Comparison of ENCODE assay signal across 12 cellular contexts in genomic region chr9:129058965-129059795, GRCh38. TPM values are rescaled to one million over a fixed set of nuclear protein-coding genes. Genes with fewer than 3 reads are reported as not detected.
A peak's percentile ranks its signal among the peaks of the same experiment; 100 is the strongest.
DNase-seq lines count a peak whose midpoint lies in the region; ATAC-seq, FAIRE-seq and TF ChIP-seq lines count a peak whose summit lies in the region.
"Had no signal": no experiment of that assay in that cellular context is flagged by ENCODE, and none has a peak within 500 bp of the region (broad histone marks: within the 10 kb centered on the region; RNA-seq: fewer than 3 reads in every experiment).

No MANE protein-coding gene starts in this region.

- no peak for ATAC-seq in GM12878
- no peak for ATAC-seq in GM18517 (IDR thresholded peaks at IDR 0.05; ENCODE audit: unreplicated experiment)

- no peaks in the 10 kb centered on the region for H4K20me1 ChIP-seq in GM12878 (ENCODE audit: control insufficient read depth, insufficient read depth)

- H2AFZ ChIP-seq in GM12878 (ENCODE audit: control insufficient read depth, low read depth, low read length) = no peak overlapping the region

- DNase-seq in HT-29 (ENCODE audit: low spot score) (peak; percentile 74), GM12878 (ENCODE audit: low read depth, low spot score) (no peak), renal cortical epithelial cell (ENCODE audit: low read depth) (peak; percentile 26)
- DNase-seq in activated naive CD4-positive, alpha-beta T cell treated with anti-CD3 and anti-CD28 coated beads, Interleukin-2, amount 50 U/mL, for 16 hours = no peak
- DNase-seq: activated naive CD4-positive, alpha-beta T cell treated with anti-CD3 and anti-CD28 coated beads, Interleukin-2, amount 10 ng/mL, durations not matched to agents 7 days and 5 days; natural killer cell; right cardiac atrium; T-helper 9 cell had no signal

- POLR2A ChIA-PET in GM12878 (lab: Charles Lee) = no interaction called here

- no TSS peak for BruUV-seq in GM12878 (replicated peaks; lab: Mats Ljungman, UMichigan)

- no peaks in the 10 kb centered on the region for H3K27me3 ChIP-seq in GM12878 (replicated peaks in 1 of 2; ENCODE audit: control insufficient read depth in 2 of 2, insufficient read depth in 2 of 2, low read length in 1 of 2)
- H3K27me3 ChIP-seq: suprapubic skin had no signal

- no peak for TF ChIP-seq POLR2A in GM12878 (IDR thresholded peaks at IDR 0.05; ENCODE audit: low read depth, low read length)

- CTCF ChIA-PET in GM12878 (lab: Yijun Ruan, JAX) = interaction anchor here (0.6 to 0.7 kb wide), 2 partner anchors 8 to 125 kb away, joined by 3 read pairs; no protein-coding TSS in a partner anchor

- no peaks in the 10 kb centered on the region for H3K9me3 ChIP-seq in GM12878 (replicated peaks; ENCODE audit: control insufficient read depth, insufficient read depth, low read length)
- H3K9me3 ChIP-seq: suprapubic skin had no signal

- no peaks in the 10 kb centered on the region for H3K4me1 ChIP-seq in GM12878 (ENCODE audit: control insufficient read depth, insufficient read depth, low read length)
- H3K4me1 ChIP-seq: suprapubic skin had no signal

- H3K27ac ChIP-seq in GM12878 (ENCODE audit: control insufficient read depth, insufficient read depth) = no peak overlapping the region
- H3K27ac ChIP-seq: suprapubic skin had no signal

- intact Hi-C loops in GM12878 (cut with micrococcal nuclease; ENCODE audit: unreplicated experiment) = no loop called here

- no peak for TF ChIP-seq RAD21 in GM12878 (IDR thresholded peaks at IDR 0.05; ENCODE audit: insufficient read depth, low read depth, low read length)

- 92% methylated on average over 21 of the region's 21 CpGs for WGBS in GM12878 (ENCODE audit: insufficient coverage, insufficient replicate concordance, low lambda C conversion rate, missing lambda C conversion rate)

- peaks cover 7 to 10% of the 10 kb centered on the region in 2 experiments; a peak in 3 of 4 replicates for H3K36me3 ChIP-seq in GM12878 (ENCODE audit: control insufficient read depth in 2 of 2, insufficient read depth in 2 of 2, low read length in 1 of 2)

- RAD21 ChIA-PET in GM12878 (lab: Charles Lee; ENCODE audit: unreplicated experiment) = no interaction called here

- no peak overlapping the region for H3K4me3 ChIP-seq in GM12878
- H3K4me3 ChIP-seq: suprapubic skin had no signal

- no peak overlapping the region for H3K4me2 ChIP-seq in GM12878 (ENCODE audit: control insufficient read depth, insufficient read depth)

- no peaks in the 10 kb centered on the region for H3K79me2 ChIP-seq in GM12878 (ENCODE audit: control insufficient read depth, insufficient read depth, low read length)

- FAIRE-seq in GM12878 (lab: Jason Lieb, UNC) = no peak
- FAIRE-seq: colon, keratinocyte had no signal

- no peak for TF ChIP-seq CTCF in GM12878 (IDR thresholded peaks at IDR 0.05 in 2 of 3, conservative IDR thresholded peaks at IDR 0.05 in 1 of 3; ENCODE audit: control insufficient read depth in 2 of 3, extremely low read depth in 1 of 3, insufficient read depth in 1 of 3, low read depth in 3 of 3, low read length in 3 of 3)

- no peak overlapping the region for H3K9ac ChIP-seq in GM12878 (ENCODE audit: control insufficient read depth, insufficient read depth, low read length)

- TF ChIP-seq EP300 in GM12878 (IDR thresholded peaks at IDR 0.05; ENCODE audit: borderline replicate concordance in 1 of 2, control insufficient read depth in 1 of 2, low read depth in 2 of 2, low read length in 2 of 2) = no peak

- SMC1A ChIA-PET in GM12878 (lab: Charles Lee; ENCODE audit: uncharacterized antibody, unreplicated experiment) = no interaction called here

- in situ Hi-C loops in GM12878 (cut with MboI) = no loop called here

RNA-seq across cellular contexts. Expression of gene DOLPP1, which starts 21.7 kb away (rescaled TPM):
- total RNA-seq in HT-29 (2014; rRNA removed; shearing (Covaris generic)) = 45.4 and 50.8 TPM in 2 replicates
- total RNA-seq in GM12878 (2013; cell fraction: nucleolus; rRNA removed) = 6.4 and 8.2 TPM in 2 replicates
- total RNA-seq in GM12878 (2014; rRNA removed) (12.6 and 13.0 TPM in 2 replicates), GM12878 (2014; rRNA removed; fragmentation: Illumina TruSeq; extraction: Trizol) (8.6 and 10.0 TPM in 2 replicates), GM12878 (2021) (15.2 TPM in 2 replicates), renal cortical epithelial cell (9.6 and 12.0 TPM in 2 replicates)
- polyA plus RNA-seq in GM12878 (2011; ENCODE audit: low read depth) = 3.9 TPM
- polyA plus RNA-seq in GM12878 (2011; rRNA removed) (8.0 and 13.2 TPM in 2 replicates), GM12878 (2014; fragmentation: Illumina TruSeq; extraction: Trizol) (6.6 and 13.6 TPM in 2 replicates), GM12878 (2014; fragmentation: Nextera tagmentation; extraction: Ambion mirVana) (1 to 10 TPM in 1 of 2 experiments, under 1 TPM in 1; 0.76 to 3.5 TPM), GM12878 (2014; rRNA removed) (17.4 and 19.9 TPM in 2 replicates), GM12878 (2016; fragmentation: Nextera tagmentation; extraction: Ambion mirVana) (10 to 100 TPM; 18.9 to 19.2 TPM)
- polyA plus RNA-seq in GM12878 (2011; cell fraction: cytosol; rRNA removed) = 17.8 and 22.8 TPM in 2 replicates
- 22.8 and 28.4 TPM in 2 replicates for polyA plus RNA-seq in GM12878 (2011; cell fraction: nucleus; rRNA removed)
- polyA plus RNA-seq in GM12878 (2012) = 5.7 and 6.6 TPM in 2 replicates
- 9.2 and 14.9 TPM in 2 replicates for polyA minus RNA-seq in GM12878 (2011; rRNA and poly(A)+ RNA removed)
- polyA minus RNA-seq in GM12878 (2011; cell fraction: cytosol; rRNA and poly(A)+ RNA removed) = 5.1 and 5.5 TPM in 2 replicates
- 4.4 and 7.9 TPM in 2 replicates for polyA minus RNA-seq in GM12878 (2011; cell fraction: nucleus; rRNA and poly(A)+ RNA removed)

RNA-seq across cellular contexts. Expression of gene MIGA2, which starts 22.8 kb away (rescaled TPM):
- total RNA-seq in HT-29 (2014; rRNA removed; shearing (Covaris generic)) = 64.8 and 66.6 TPM in 2 replicates
- total RNA-seq in GM12878 (2013; cell fraction: nucleolus; rRNA removed) = 75.6 and 86.7 TPM in 2 replicates
- 15.5 and 15.8 TPM in 2 replicates for total RNA-seq in GM12878 (2014; rRNA removed)
- total RNA-seq in GM12878 (2014; rRNA removed; fragmentation: Illumina TruSeq; extraction: Trizol) = 7.9 and 8.1 TPM in 2 replicates
- 27.8 and 31.0 TPM in 2 replicates for total RNA-seq in GM12878 (2021)
- polyA plus RNA-seq in GM12878 (2011; ENCODE audit: low read depth) = 7.5 TPM
- polyA plus RNA-seq in GM12878 (2011; rRNA removed) = 6.2 and 9.5 TPM in 2 replicates
- 12.4 and 21.6 TPM in 2 replicates for polyA plus RNA-seq in GM12878 (2011; cell fraction: cytosol; rRNA removed)
- polyA plus RNA-seq in GM12878 (2011; cell fraction: nucleus; rRNA removed) = 187 and 207 TPM in 2 replicates
- polyA plus RNA-seq in GM12878 (2012) = 14.0 and 17.2 TPM in 2 replicates
- polyA plus RNA-seq in GM12878 (2014; fragmentation: Illumina TruSeq; extraction: Trizol) = 1.5 and 6.7 TPM in 2 replicates
- under 1 TPM; 0.14 to 0.77 TPM for polyA plus RNA-seq in GM12878 (2014; fragmentation: Nextera tagmentation; extraction: Ambion mirVana)
- 27.3 and 28.0 TPM in 2 replicates for polyA plus RNA-seq in GM12878 (2014; rRNA removed)
- 10 to 100 TPM; 18.2 to 21.0 TPM for polyA plus RNA-seq in GM12878 (2016; fragmentation: Nextera tagmentation; extraction: Ambion mirVana)
- polyA minus RNA-seq in GM12878 (2011; rRNA and poly(A)+ RNA removed) = 8.4 and 17.2 TPM in 2 replicates
- polyA minus RNA-seq in GM12878 (2011; cell fraction: cytosol; rRNA and poly(A)+ RNA removed) = 4.9 and 7.5 TPM in 2 replicates
- 20.2 and 27.9 TPM in 2 replicates for polyA minus RNA-seq in GM12878 (2011; cell fraction: nucleus; rRNA and poly(A)+ RNA removed)
- total RNA-seq in renal cortical epithelial cell = 18.4 and 26.0 TPM in 2 replicates

RNA-seq across cellular contexts. Expression of gene SH3GLB2, which starts 31.0 kb away (rescaled TPM):
- 118 and 146 TPM in 2 replicates for total RNA-seq in HT-29 (2014; rRNA removed; shearing (Covaris generic))
- total RNA-seq in GM12878 (2013; cell fraction: nucleolus; rRNA removed) = 51.4 and 58.4 TPM in 2 replicates
- 38.4 and 40.2 TPM in 2 replicates for total RNA-seq in GM12878 (2014; rRNA removed)
- 19.0 and 20.3 TPM in 2 replicates for total RNA-seq in GM12878 (2014; rRNA removed; fragmentation: Illumina TruSeq; extraction: Trizol)
- total RNA-seq in GM12878 (2021) = 57.8 and 59.9 TPM in 2 replicates
- 7.0 TPM for polyA plus RNA-seq in GM12878 (2011; ENCODE audit: low read depth)
- 17.4 and 34.8 TPM in 2 replicates for polyA plus RNA-seq in GM12878 (2011; rRNA removed)
- polyA plus RNA-seq in GM12878 (2011; cell fraction: cytosol; rRNA removed) = 43.0 and 61.6 TPM in 2 replicates
- polyA plus RNA-seq in GM12878 (2011; cell fraction: nucleus; rRNA removed) = 314 and 330 TPM in 2 replicates
- 30.4 and 35.1 TPM in 2 replicates for polyA plus RNA-seq in GM12878 (2012)
- 7.0 and 31.5 TPM in 2 replicates for polyA plus RNA-seq in GM12878 (2014; fragmentation: Illumina TruSeq; extraction: Trizol)
- 1 to 10 TPM in 1 of 2 experiments, under 1 TPM in 1; 0.21 to 1.2 TPM for polyA plus RNA-seq in GM12878 (2014; fragmentation: Nextera tagmentation; extraction: Ambion mirVana)
- polyA plus RNA-seq in GM12878 (2014; rRNA removed) = 58.7 and 61.3 TPM in 2 replicates
- 10 to 100 TPM in 1 of 2 experiments, 1 to 10 TPM in 1; 5.5 to 30.1 TPM for polyA plus RNA-seq in GM12878 (2016; fragmentation: Nextera tagmentation; extraction: Ambion mirVana)
- 16.0 and 28.9 TPM in 2 replicates for polyA minus RNA-seq in GM12878 (2011; rRNA and poly(A)+ RNA removed)
- polyA minus RNA-seq in GM12878 (2011; cell fraction: cytosol; rRNA and poly(A)+ RNA removed) = 10.8 and 18.7 TPM in 2 replicates
- 17.4 and 24.1 TPM in 2 replicates for polyA minus RNA-seq in GM12878 (2011; cell fraction: nucleus; rRNA and poly(A)+ RNA removed)
- total RNA-seq in renal cortical epithelial cell = 67.5 and 69.6 TPM in 2 replicates

RNA-seq across cellular contexts. Expression of gene CRAT, which starts 51.4 kb away (rescaled TPM):
- total RNA-seq in HT-29 (2014; rRNA removed; shearing (Covaris generic)) = 37.4 and 43.7 TPM in 2 replicates
- total RNA-seq in GM12878 (2013; cell fraction: nucleolus; rRNA removed) = 0.59 and 1.1 TPM in 2 replicates
- total RNA-seq in GM12878 (2014; rRNA removed) (2.0 TPM in 2 replicates), GM12878 (2014; rRNA removed; fragmentation: Illumina TruSeq; extraction: Trizol) (0.60 and 0.89 TPM in 2 replicates), GM12878 (2021) (2.9 and 3.4 TPM in 2 replicates), renal cortical epithelial cell (27.1 and 57.2 TPM in 2 replicates)
- polyA plus RNA-seq in GM12878 (2011; ENCODE audit: low read depth) = 0.85 TPM
- polyA plus RNA-seq in GM12878 (2011; rRNA removed) (0.32 and 0.61 TPM in 2 replicates), GM12878 (2014; fragmentation: Illumina TruSeq; extraction: Trizol) (0.79 and 1.5 TPM in 2 replicates), GM12878 (2014; fragmentation: Nextera tagmentation; extraction: Ambion mirVana) (under 1 TPM; 0.10 to 0.47 TPM), GM12878 (2014; rRNA removed) (2.0 and 2.7 TPM in 2 replicates), GM12878 (2016; fragmentation: Nextera tagmentation; extraction: Ambion mirVana) (1 to 10 TPM; 3.2 to 3.4 TPM)
- polyA plus RNA-seq in GM12878 (2011; cell fraction: cytosol; rRNA removed) = 1.1 and 1.6 TPM in 2 replicates
- 2.0 TPM in 2 replicates for polyA plus RNA-seq in GM12878 (2011; cell fraction: nucleus; rRNA removed)
- 2.0 and 3.2 TPM in 2 replicates for polyA plus RNA-seq in GM12878 (2012)
- polyA minus RNA-seq in GM12878 (2011; rRNA and poly(A)+ RNA removed) = 1.0 and 1.5 TPM in 2 replicates
- 0.52 and 3.1 TPM in 2 replicates for polyA minus RNA-seq in GM12878 (2011; cell fraction: cytosol; rRNA and poly(A)+ RNA removed)
- polyA minus RNA-seq in GM12878 (2011; cell fraction: nucleus; rRNA and poly(A)+ RNA removed) = 0.48 and 1.1 TPM in 2 replicates

RNA-seq across cellular contexts. Expression of gene PTPA, which starts 52.0 kb away (rescaled TPM):
- 206 and 210 TPM in 2 replicates for total RNA-seq in HT-29 (2014; rRNA removed; shearing (Covaris generic))
- total RNA-seq in GM12878 (2013; cell fraction: nucleolus; rRNA removed) = 38.9 and 47.5 TPM in 2 replicates
- total RNA-seq in GM12878 (2014; rRNA removed) (86.2 and 91.7 TPM in 2 replicates), GM12878 (2014; rRNA removed; fragmentation: Illumina TruSeq; extraction: Trizol) (42.9 and 45.6 TPM in 2 replicates), GM12878 (2021) (91.3 and 100 TPM in 2 replicates), renal cortical epithelial cell (167 and 235 TPM in 2 replicates)
- 22.8 TPM for polyA plus RNA-seq in GM12878 (2011; ENCODE audit: low read depth)
- polyA plus RNA-seq in GM12878 (2011; rRNA removed) (90.9 and 111 TPM in 2 replicates), GM12878 (2014; fragmentation: Illumina TruSeq; extraction: Trizol) (56.2 and 61.6 TPM in 2 replicates), GM12878 (2014; fragmentation: Nextera tagmentation; extraction: Ambion mirVana) (1 to 10 TPM; 1.6 to 3.2 TPM), GM12878 (2014; rRNA removed) (69.6 and 81.5 TPM in 2 replicates), GM12878 (2016; fragmentation: Nextera tagmentation; extraction: Ambion mirVana) (10 to 100 TPM; 48.3 to 54.0 TPM)
- polyA plus RNA-seq in GM12878 (2011; cell fraction: cytosol; rRNA removed) = 132 and 151 TPM in 2 replicates
- polyA plus RNA-seq in GM12878 (2011; cell fraction: nucleus; rRNA removed) = 121 and 122 TPM in 2 replicates
- polyA plus RNA-seq in GM12878 (2012) = 35.0 and 40.3 TPM in 2 replicates
- polyA minus RNA-seq in GM12878 (2011; rRNA and poly(A)+ RNA removed) = 86.4 and 110 TPM in 2 replicates
- 42.0 and 43.0 TPM in 2 replicates for polyA minus RNA-seq in GM12878 (2011; cell fraction: cytosol; rRNA and poly(A)+ RNA removed)
- polyA minus RNA-seq in GM12878 (2011; cell fraction: nucleus; rRNA and poly(A)+ RNA removed) = 38.0 and 50.2 TPM in 2 replicates

Comparison
In these comparisons a context has a peak if more than half of its experiments do, and no peak if none do; other contexts are left out.
1. DNase-seq: peak in HT-29 (single experiment) and renal cortical epithelial cell (single experiment); none in GM12878 (single experiment) and activated naive CD4-positive, alpha-beta T cell treated with anti-CD3 and anti-CD28 coated beads, Interleukin-2, amount 50 U/mL, for 16 hours (single experiment).